ENCODE assay signal across 1 cellular context in the genomic region with DNA sequence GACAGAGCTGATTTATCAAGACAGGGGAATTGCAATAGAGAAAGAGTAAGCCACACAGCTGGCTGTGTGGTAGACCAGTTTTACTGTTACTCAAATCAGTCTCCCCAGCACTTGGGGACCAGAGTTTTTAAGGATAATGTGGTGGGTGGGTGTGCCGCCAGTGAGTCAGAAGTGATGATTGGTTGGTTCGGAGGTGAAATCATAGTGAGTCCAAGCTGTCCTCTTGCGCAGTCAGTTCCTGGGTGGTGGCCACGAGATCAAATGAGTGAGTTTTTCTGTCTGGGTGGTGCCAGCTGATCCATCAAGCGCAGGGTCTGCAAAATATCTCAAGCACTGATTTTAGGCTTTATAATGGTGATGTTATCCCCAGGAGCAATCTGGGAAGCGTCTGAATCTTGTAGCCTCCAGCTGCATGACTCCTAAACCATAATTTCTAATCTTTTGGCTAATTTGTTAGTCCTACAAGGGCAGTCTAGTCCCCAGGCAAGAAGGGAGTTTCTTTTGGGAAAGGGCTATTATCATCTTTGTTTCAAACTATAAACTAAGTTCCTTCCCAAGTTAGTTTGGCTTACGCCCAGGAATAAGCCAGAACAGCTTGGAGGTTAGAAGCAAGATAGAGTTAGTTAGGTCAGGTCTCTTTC.
TF ChIP-seq lines count a peak whose summit lies in the region.

No MANE protein-coding gene starts in this region.

TF ChIP-seq in HepG2, 621 proteins besides CTCF, POLR2A, EP300 and RAD21:
- TF ChIP-seq RARG (CRISPR knock-in tag; IDR thresholded peaks at IDR 0.05; ENCODE audit: low read depth) (no peak), GZF1 (CRISPR knock-in tag; IDR thresholded peaks at IDR 0.05) (no peak), IKZF4 (CRISPR knock-in tag; IDR thresholded peaks at IDR 0.05; ENCODE audit: borderline replicate concordance, low read depth, not compliant biosample characterization) (no peak), KDM2A (CRISPR knock-in tag; IDR thresholded peaks at IDR 0.05; ENCODE audit: borderline replicate concordance, low read depth) (no peak), ZBTB8A (CRISPR knock-in tag; IDR thresholded peaks at IDR 0.05; ENCODE audit: borderline replicate concordance, low read depth) (no peak), HNRNPK (IDR thresholded peaks at IDR 0.05; ENCODE audit: low read depth, low read length, poor library complexity, severe bottlenecking) (no peak), ZNF615 (CRISPR knock-in tag; IDR thresholded peaks at IDR 0.05; ENCODE audit: borderline replicate concordance) (no peak), ZNF713 (CRISPR knock-in tag; IDR thresholded peaks at IDR 0.05) (no peak), HNF4G (IDR thresholded peaks at IDR 0.05; ENCODE audit: borderline replicate concordance, low read depth, low read length) (no peak), HNF4G (CRISPR knock-in tag; IDR thresholded peaks at IDR 0.05; ENCODE audit: borderline replicate concordance, low read depth) (no peak), FOXC1 (CRISPR knock-in tag; IDR thresholded peaks at IDR 0.05; ENCODE audit: borderline replicate concordance) (no peak), HOXD1 (CRISPR knock-in tag; IDR thresholded peaks at IDR 0.05) (no peak), ZNF549 (CRISPR knock-in tag; IDR thresholded peaks at IDR 0.05) (no peak), JUND (CRISPR knock-in tag; IDR thresholded peaks at IDR 0.05) (no peak)
- TF ChIP-seq, protein P1, sequence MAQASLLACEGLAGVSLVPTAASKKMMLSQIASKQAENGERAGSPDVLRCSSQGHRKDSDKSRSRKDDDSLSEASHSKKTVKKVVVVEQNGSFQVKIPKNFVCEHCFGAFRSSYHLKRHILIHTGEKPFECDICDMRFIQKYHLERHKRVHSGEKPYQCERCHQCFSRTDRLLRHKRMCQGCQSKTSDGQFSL (CRISPR knock-in tag; IDR thresholded peaks at IDR 0.05), result no peak
- TF ChIP-seq, protein P2, sequence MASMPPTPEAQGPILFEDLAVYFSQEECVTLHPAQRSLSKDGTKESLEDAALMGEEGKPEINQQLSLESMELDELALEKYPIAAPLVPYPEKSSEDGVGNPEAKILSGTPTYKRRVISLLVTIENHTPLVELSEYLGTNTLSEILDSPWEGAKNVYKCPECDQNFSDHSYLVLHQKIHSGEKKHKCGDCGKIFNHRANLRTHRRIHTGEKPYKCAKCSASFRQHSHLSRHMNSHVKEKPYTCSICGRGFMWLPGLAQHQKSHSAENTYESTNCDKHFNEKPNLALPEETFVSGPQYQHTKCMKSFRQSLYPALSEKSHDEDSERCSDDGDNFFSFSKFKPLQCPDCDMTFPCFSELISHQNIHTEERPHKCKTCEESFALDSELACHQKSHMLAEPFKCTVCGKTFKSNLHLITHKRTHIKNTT (CRISPR knock-in tag; IDR thresholded peaks at IDR 0.05), result no peak
